Comparison of ENCODE assay signal across 21 cellular contexts in genomic region chr12:13181375-13182070, GRCh38. TPM values are rescaled to one million over a fixed set of nuclear protein-coding genes. Genes with fewer than 3 reads are reported as not detected.
DNase-seq lines count a peak whose midpoint lies in the region; FAIRE-seq and TF ChIP-seq lines count a peak whose summit lies in the region.
"Had no signal": no experiment of that assay in that cellular context is flagged by ENCODE, and none has a peak within 500 bp of the region (broad histone marks: within the 10 kb centered on the region; RNA-seq: fewer than 3 reads in every experiment).

No MANE protein-coding gene starts in this region.

- H4K8ac ChIP-seq in trophoblast cell (ENCODE audit: low read depth, low read length), result no peak overlapping the region

- H3K36me3 ChIP-seq in Loucy (ENCODE audit: insufficient read depth, low read length) (no peaks in the 10 kb centered on the region), trophoblast cell (ENCODE audit: control insufficient read depth in 1 of 2, insufficient read depth in 2 of 2, low read length in 2 of 2) (no peaks in the 10 kb centered on the region)
- H3K36me3 ChIP-seq: HAP-1, pancreas, right lobe of liver, uterus had no signal

- WGBS in trophoblast cell (ENCODE audit: extremely low coverage, insufficient coverage, insufficient read length), result no CpG with 5 or more reads among the region's 3 CpGs

- H3K27me3 ChIP-seq in Loucy (ENCODE audit: insufficient read depth, low read length, poor library complexity, severe bottlenecking) (no peaks in the 10 kb centered on the region), trophoblast cell (ENCODE audit: insufficient read depth, low read length) (no peaks in the 10 kb centered on the region)
- H3K27me3 ChIP-seq: pancreas, right lobe of liver, uterus had no signal

- peak overlapping the region; percentile 30; the same call in 1 of the 2 replicates for H2AFZ ChIP-seq in Loucy (ENCODE audit: low read length)
- H2AFZ ChIP-seq in trophoblast cell (ENCODE audit: insufficient read depth, low read length, poor library complexity), result no peak overlapping the region

- no peaks in the 10 kb centered on the region for H3K9me2 ChIP-seq in Loucy (replicated peaks; ENCODE audit: low read depth, low read length)

- H2BK120ac ChIP-seq in trophoblast cell (ENCODE audit: insufficient read depth, low read length, poor library complexity), result peak overlapping the region; percentile 22

- no peak overlapping the region for H3K4ac ChIP-seq in trophoblast cell (ENCODE audit: low read depth, low read length)

- no peaks in the 10 kb centered on the region for H3K9me3 ChIP-seq in Loucy (ENCODE audit: insufficient read depth, low read depth, low read length)
- H3K9me3 ChIP-seq in trophoblast cell (ENCODE audit: insufficient read depth, low read depth, low read length), result no peaks in the 10 kb centered on the region
- H3K9me3 ChIP-seq: HAP-1, pancreas, right lobe of liver, uterus had no signal

- H4K91ac ChIP-seq in trophoblast cell (ENCODE audit: low read depth, low read length), result no peak overlapping the region

- no peaks in the 10 kb centered on the region for H4K20me1 ChIP-seq in Loucy (ENCODE audit: insufficient read depth, low read length, poor library complexity, severe bottlenecking)

- peak overlapping the region; percentile 23 for H2BK12ac ChIP-seq in trophoblast cell (ENCODE audit: low read length)

- no peak overlapping the region for H3K23ac ChIP-seq in trophoblast cell (ENCODE audit: low read length)

- FAIRE-seq in G401.6 (lab: Jason Lieb, UNC), result peak; percentile 79
- FAIRE-seq: pancreas had no signal

- H3K9ac ChIP-seq in Loucy (ENCODE audit: low read depth, low read length, poor library complexity, severe bottlenecking) (peak overlapping the region; percentile 38), trophoblast cell (ENCODE audit: low read length) (no peak overlapping the region)

- no peak overlapping the region for H2BK5ac ChIP-seq in trophoblast cell (ENCODE audit: low read depth, low read length, poor library complexity)

- H3K79me1 ChIP-seq in trophoblast cell (ENCODE audit: low read length), result no peaks in the 10 kb centered on the region

- H3K18ac ChIP-seq in trophoblast cell (ENCODE audit: low read length), result no peak overlapping the region

- H3K4me1 ChIP-seq in Loucy (ENCODE audit: insufficient read depth, low read length, poor library complexity, severe bottlenecking) (peaks cover 67% of the 10 kb centered on the region), trophoblast cell (ENCODE audit: control insufficient read depth in 1 of 2, insufficient read depth in 2 of 2, low read length in 2 of 2) (peaks cover 5 to 16% of the 10 kb centered on the region in 2 experiments)
- H3K4me1 ChIP-seq: pancreas, right lobe of liver had no signal

- H3K4me2 ChIP-seq in Loucy (ENCODE audit: low read depth, low read length, poor library complexity, severe bottlenecking) (peak overlapping the region; percentile 75), trophoblast cell (ENCODE audit: low read length) (no peak overlapping the region)

- H3K4me3 ChIP-seq in Loucy (ENCODE audit: low read length, poor library complexity, severe bottlenecking) (no peak overlapping the region), trophoblast cell (ENCODE audit: low read depth, low read length) (no peak overlapping the region)
- H3K4me3 ChIP-seq: HAP-1, pancreas, right lobe of liver, uterus had no signal

- no peak overlapping the region for H2AK5ac ChIP-seq in trophoblast cell (ENCODE audit: low read length)

- H3K79me2 ChIP-seq in Loucy (ENCODE audit: insufficient read depth, low read length) (no peaks in the 10 kb centered on the region), trophoblast cell (ENCODE audit: control insufficient read depth, insufficient read depth, low read length, poor library complexity) (no peaks in the 10 kb centered on the region)

- H3K27ac ChIP-seq in trophoblast cell (ENCODE audit: low read depth, low read length), result peak overlapping the region; percentile 37
- H3K27ac ChIP-seq: pancreas, right lobe of liver, uterus had no signal

- H4K12ac ChIP-seq in trophoblast cell (ENCODE audit: low read depth, low read length), result no peak overlapping the region

- H3F3A ChIP-seq in Loucy (ENCODE audit: low read depth), result peaks cover 10% of the 10 kb centered on the region

- DNase-seq in ecto neural progenitor cell (ENCODE audit: low spot score) (peak; percentile 29), trophoblast cell (peak in 1 of 2 donors; percentile 19), DMS53 (lab: John Stamatoyannopoulos, UW) (no peak), middle frontal gyrus (ENCODE audit: extremely low spot score, low spot score) (no peak)
- DNase-seq in stimulated activated naive CD4-positive, alpha-beta T cell treated with Interleukin-2 at 50 U/mL for 16 hours (lab: John Stamatoyannopoulos, UW), result no peak
- DNase-seq: activated CD4-positive, alpha-beta T cell treated with anti-CD3 and anti-CD28 coated beads for 48 hours; CD4-positive, alpha-beta T cell; GF-D8; MV-4-11; naive thymus-derived CD8-positive, alpha-beta T cell; NCI-H1930; NCI-H345; pancreas; right lobe of liver; Right ventricle myocardium superior; stimulated activated CD4-positive, alpha-beta T cell treated with anti-CD3 and anti-CD28 coated beads, Interleukin-15, amount 100 ng/mL, for 24 hours; stimulated activated CD8-positive, alpha-beta memory T cell treated with anti-CD3 and anti-CD28 coated beads, Interleukin-4, amount 100 ng/mL, for 48 hours; uterus had no signal

- H3K14ac ChIP-seq in trophoblast cell (ENCODE audit: low read length), result no peak overlapping the region

- no peak for TF ChIP-seq CTCF in Loucy (conservative IDR thresholded peaks at IDR 0.05; ENCODE audit: low read length)

RNA-seq across cellular contexts. Expression of gene EMP1, which starts 15.0 kb away (rescaled TPM):
- polyA plus RNA-seq in trophoblast cell (2013), result 10.1 and 10.7 TPM in 2 replicates
